Comparison of ENCODE assay signal across 12 cellular contexts in genomic region chr15:52805351-52806283, GRCh38. TPM values are rescaled to one million over a fixed set of nuclear protein-coding genes. Genes with fewer than 3 reads are reported as not detected.
A peak's percentile ranks its signal among the peaks of the same experiment; 100 is the strongest.
DNase-seq lines count a peak whose midpoint lies in the region; ATAC-seq lines count a peak whose summit lies in the region.
"Had no signal": no experiment of that assay in that cellular context is flagged by ENCODE, and none has a peak within 500 bp of the region (broad histone marks: within the 10 kb centered on the region; RNA-seq: fewer than 3 reads in every experiment).

No MANE protein-coding gene starts in this region.

- H3K9me3 ChIP-seq in iPS-18c (ENCODE audit: control insufficient read depth, insufficient read depth, low read length) (no peaks in the 10 kb centered on the region), skeletal muscle tissue (ENCODE audit: control insufficient read depth in 3 of 3, low read length in 3 of 3) (no peaks in the 10 kb centered on the region), MG63 (no peaks in the 10 kb centered on the region)

- H3K27ac Mint-ChIP-seq in activated T-helper 1 cell treated with anti-CD3 and anti-CD28 coated beads, Interleukin-12 subunit alpha, Interleukin-12 subunit beta, Interleukin-2, Interleukin-4 antibody, amounts not matched to agents 30 ng/mL and 10 ng/mL and 1 ng/mL, durations not matched to agents 14 hours and 24 hours and 36 hours, result no peak overlapping the region
- H3K27ac Mint-ChIP-seq: T-helper 2 cell treated with Interferon-gamma antibody and Interleukin-4, amounts not matched to agents 5 μg/mL and 100 μg/mL, for 36 hours had no signal

- no peaks in the 10 kb centered on the region for H3K9me3 Mint-ChIP-seq in activated T-helper 1 cell treated with anti-CD3 and anti-CD28 coated beads, Interleukin-12 subunit alpha, Interleukin-12 subunit beta, Interleukin-2, Interleukin-4 antibody, amounts not matched to agents 30 ng/mL and 10 ng/mL and 1 ng/mL, durations not matched to agents 14 hours and 24 hours and 36 hours
- H3K9me3 Mint-ChIP-seq: T-helper 2 cell treated with Interferon-gamma antibody and Interleukin-4, amounts not matched to agents 5 μg/mL and 100 μg/mL, for 36 hours had no signal

- ATAC-seq in GM18909 (IDR thresholded peaks at IDR 0.05; ENCODE audit: poor library complexity, unreplicated experiment), result peak; percentile 51
- no peak for ATAC-seq in HG03457 (IDR thresholded peaks at IDR 0.05; ENCODE audit: unreplicated experiment)

- peaks cover 80% of the 10 kb centered on the region for H3K27me3 Mint-ChIP-seq in activated T-helper 1 cell treated with anti-CD3 and anti-CD28 coated beads, Interleukin-12 subunit alpha, Interleukin-12 subunit beta, Interleukin-2, Interleukin-4 antibody, amounts not matched to agents 30 ng/mL and 10 ng/mL and 1 ng/mL, durations not matched to agents 14 hours and 24 hours and 36 hours (ENCODE audit: insufficient read depth)

- peaks cover 20 to 24% (median 22%) of the 10 kb centered on the region in 3 donors for H3K4me1 ChIP-seq in skeletal muscle tissue (ENCODE audit: control insufficient read depth in 3 of 3, insufficient read depth in 3 of 3, low read length in 3 of 3)

- peak overlapping the region in 2 of 3 donors; percentile 5 to 23 for H3K9ac ChIP-seq in skeletal muscle tissue (ENCODE audit: low read depth in 1 of 3, low read length in 3 of 3)

- no peak for DNase-seq in activated T-helper 1 cell treated with anti-CD3 and anti-CD28 coated beads, Interleukin-12 subunit alpha, Interleukin-12 subunit beta, Interleukin-2, Interleukin-4 antibody, amounts not matched to agents 30 ng/mL and 10 ng/mL and 1 ng/mL, durations not matched to agents 14 hours and 24 hours and 36 hours (ENCODE audit: low spot score)
- no peak for DNase-seq in HuH-7 (ENCODE audit: low spot score)
- no peak for DNase-seq in MG63
- no peak for DNase-seq in NCI-H1436 treated with DMSO at 0.1 percent for 48 hours (lab: John Stamatoyannopoulos, UW)
- DNase-seq: stimulated activated CD4-positive, alpha-beta T cell treated with anti-CD3 and anti-CD28 coated beads, Interleukin-4, amount 100 ng/mL, for 4 hours had no signal

- peaks cover 13% of the 10 kb centered on the region for H3K4me1 Mint-ChIP-seq in activated T-helper 1 cell treated with anti-CD3 and anti-CD28 coated beads, Interleukin-12 subunit alpha, Interleukin-12 subunit beta, Interleukin-2, Interleukin-4 antibody, amounts not matched to agents 30 ng/mL and 10 ng/mL and 1 ng/mL, durations not matched to agents 14 hours and 24 hours and 36 hours (ENCODE audit: low read depth)

- H3K4me3 ChIP-seq in iPS-18c (ENCODE audit: insufficient read depth, low read depth, low read length), result peak overlapping the region; percentile 45
- peak overlapping the region in 2 of 3 donors; percentile 35 to 64 for H3K4me3 ChIP-seq in skeletal muscle tissue (ENCODE audit: low read length in 3 of 3)
- H3K4me3 ChIP-seq in MG63, result no peak overlapping the region

- no peaks in the 10 kb centered on the region for H3K36me3 Mint-ChIP-seq in activated T-helper 1 cell treated with anti-CD3 and anti-CD28 coated beads, Interleukin-12 subunit alpha, Interleukin-12 subunit beta, Interleukin-2, Interleukin-4 antibody, amounts not matched to agents 30 ng/mL and 10 ng/mL and 1 ng/mL, durations not matched to agents 14 hours and 24 hours and 36 hours (ENCODE audit: low read depth)

- H3K27me3 ChIP-seq in skeletal muscle tissue (ENCODE audit: control insufficient read depth in 3 of 3, insufficient read depth in 3 of 3, low read length in 3 of 3) (peaks cover 79 to 92% (median 89%) of the 10 kb centered on the region in 3 donors), MG63 (peaks cover 7% of the 10 kb centered on the region; the same call in 1 of the 2 replicates)

- no peak overlapping the region for H3K27ac ChIP-seq in skeletal muscle tissue (ENCODE audit: low read depth, low read length)
- H3K27ac ChIP-seq: epithelial cell of prostate, KMS-11 had no signal

- H3K4me3 Mint-ChIP-seq in activated T-helper 1 cell treated with anti-CD3 and anti-CD28 coated beads, Interleukin-12 subunit alpha, Interleukin-12 subunit beta, Interleukin-2, Interleukin-4 antibody, amounts not matched to agents 30 ng/mL and 10 ng/mL and 1 ng/mL, durations not matched to agents 14 hours and 24 hours and 36 hours, result peak overlapping the region; percentile 37

- H3K36me3 ChIP-seq in skeletal muscle tissue (ENCODE audit: control insufficient read depth in 3 of 3, insufficient read depth in 3 of 3, low read length in 3 of 3) (no peaks in the 10 kb centered on the region), MG63 (no peaks in the 10 kb centered on the region)

- intact Hi-C loops in activated T-helper 1 cell treated with anti-CD3 and anti-CD28 coated beads, Interleukin-12 subunit alpha, Interleukin-12 subunit beta, Interleukin-2, Interleukin-4 antibody, amounts not matched to agents 30 ng/mL and 10 ng/mL and 1 ng/mL, durations not matched to agents 14 hours and 24 hours and 36 hours (cut with micrococcal nuclease), result loop anchor here (2.0 kb wide), 1 partner anchor 19 kb away; no protein-coding TSS in a partner anchor

RNA-seq across cellular contexts. Expression of gene ONECUT1, which starts 15.5 kb away (rescaled TPM):
- total RNA-seq in activated T-helper 1 cell treated with anti-CD3 and anti-CD28 coated beads, Interleukin-12 subunit alpha, Interleukin-12 subunit beta, Interleukin-2, Interleukin-4 antibody, amounts not matched to agents 30 ng/mL and 10 ng/mL and 1 ng/mL, durations not matched to agents 14 hours and 24 hours and 36 hours, result not detected in 2 replicates
- not detected for total RNA-seq in skeletal muscle tissue
- not detected in 2 replicates for total RNA-seq in MG63 (2014; rRNA removed; shearing (Covaris generic); ENCODE audit: low replicate concordance)
